In genomic region chr10:54800677-54801480, GRCh38 we compare ENCODE assay signal across 9 cellular contexts. TPM values are rescaled to one million over a fixed set of nuclear protein-coding genes. Genes with fewer than 3 reads are reported as not detected.
DNase-seq lines count a peak whose midpoint lies in the region; ATAC-seq, FAIRE-seq and TF ChIP-seq lines count a peak whose summit lies in the region.
"Had no signal": no experiment of that assay in that cellular context is flagged by ENCODE, and none has a peak within 500 bp of the region (broad histone marks: within the 10 kb centered on the region; RNA-seq: fewer than 3 reads in every experiment).

PCDH15 (minus strand) TSS chr10:54801231; CDS start chr10:54664262, 136,969 bp downstream.

- no peak within 1 kb of the TSS for H3K9ac ChIP-seq in neural cell (ENCODE audit: low read length)

- peaks cover 4 to 44% (median 16%) of the 10 kb centered on the region in 6 donors for H3K9me3 Mint-ChIP-seq in immature natural killer cell
- H3K9me3 Mint-ChIP-seq in CD8-positive, alpha-beta T cell, result peaks cover 9% of the 10 kb centered on the region

- peak; percentile 45 for TF ChIP-seq EP300 in neural cell (conservative IDR thresholded peaks at IDR 0.05; ENCODE audit: poor library complexity, severe bottlenecking)

- no peak for ATAC-seq in GM21526 (IDR thresholded peaks at IDR 0.05; ENCODE audit: low FRiP score, unreplicated experiment)
- ATAC-seq in CD8-positive, alpha-beta T cell, result no peak

- DNase-seq in GM12891 (ENCODE audit: insufficient read length, low spot score), result no peak
- peak; percentile 14 for DNase-seq in NCI-H446 treated with DMSO at 0.1 percent for 48 hours (lab: John Stamatoyannopoulos, UW)
- DNase-seq in dorsolateral prefrontal cortex, result peak in 8 of 10 donors; percentile 3 to 50 (median 44)
- no peak for DNase-seq in stimulated activated naive CD4-positive, alpha-beta T cell (lab: John Stamatoyannopoulos, UW)
- DNase-seq in immature natural killer cell, result no peak
- no peak for DNase-seq in CD8-positive, alpha-beta T cell

- peaks cover 0 to 2% (median 0%) of the 10 kb centered on the region in 3 donors for H3K27me3 Mint-ChIP-seq in immature natural killer cell (ENCODE audit: low read depth in 3 of 3)
- no peaks in the 10 kb centered on the region for H3K27me3 Mint-ChIP-seq in CD8-positive, alpha-beta T cell (ENCODE audit: low read depth)

- no peaks in the 10 kb centered on the region for H4K20me1 ChIP-seq in neural cell (ENCODE audit: insufficient read depth)

- no peaks in the 10 kb centered on the region for H3K9me2 ChIP-seq in neural cell (ENCODE audit: insufficient read depth, low read length)

- H3K27ac ChIP-seq in dorsolateral prefrontal cortex (no peak within 1 kb of the TSS), neural cell (ENCODE audit: low read length) (no peak within 1 kb of the TSS)
- no peak within 1 kb of the TSS for H3K27ac ChIP-seq in CD8-positive, alpha-beta T cell (ENCODE audit: low read depth, low read length)

- no peak within 1 kb of the TSS for H2AFZ ChIP-seq in neural cell (ENCODE audit: low read depth, low read length)

- peak within 1 kb of the TSS; percentile 38 for H3K4me2 ChIP-seq in neural cell (ENCODE audit: low read length)

- POLR2A ChIA-PET in CD8-positive, alpha-beta T cell (lab: Charles Lee), result no interaction called here

- CTCF ChIA-PET in CD8-positive, alpha-beta T cell (lab: Charles Lee), result no interaction called here

- intact Hi-C loops in dorsolateral prefrontal cortex (cut with DNase I), result no loop called here
- intact Hi-C loops in CD8-positive, alpha-beta T cell (cut with DNase I, micrococcal nuclease), result no loop called here

- H3K4me3 Mint-ChIP-seq in immature natural killer cell, result no peak within 1 kb of the TSS
- H3K4me3 Mint-ChIP-seq in CD8-positive, alpha-beta T cell, result no peak within 1 kb of the TSS

- H3K36me3 Mint-ChIP-seq in immature natural killer cell, result no peaks in the 10 kb centered on the region
- no peaks in the 10 kb centered on the region for H3K36me3 Mint-ChIP-seq in CD8-positive, alpha-beta T cell

- H3K9me3 ChIP-seq in neural cell (ENCODE audit: low read length), result no peaks in the 10 kb centered on the region
- no peaks in the 10 kb centered on the region for H3K9me3 ChIP-seq in CD8-positive, alpha-beta T cell (ENCODE audit: low read length)

- H3K4me1 ChIP-seq in CD8-positive, alpha-beta T cell (ENCODE audit: insufficient read depth, low read length), result no peaks in the 10 kb centered on the region

- H3K27me3 ChIP-seq in dorsolateral prefrontal cortex, result peaks cover 0 to 6% (median 0%) of the 10 kb centered on the region in 45 donors
- no peaks in the 10 kb centered on the region for H3K27me3 ChIP-seq in neural cell (ENCODE audit: insufficient read depth, low read depth, low read length)
- H3K27me3 ChIP-seq in CD8-positive, alpha-beta T cell (ENCODE audit: insufficient read depth, low read length), result no peaks in the 10 kb centered on the region

- H3K27ac Mint-ChIP-seq in immature natural killer cell, result no peak within 1 kb of the TSS
- H3K27ac Mint-ChIP-seq in CD8-positive, alpha-beta T cell, result no peak within 1 kb of the TSS

- no peak for TF ChIP-seq POLR2A in GM12891 (IDR thresholded peaks at IDR 0.05; ENCODE audit: low read depth, low read length)

- H3K4me3 ChIP-seq in dorsolateral prefrontal cortex, result peak within 1 kb of the TSS in 48 of 59 donors; percentile 1 to 56 (median 30)
- H3K4me3 ChIP-seq in neural cell (ENCODE audit: low read length), result peak within 1 kb of the TSS; percentile 36
- H3K4me3 ChIP-seq in CD8-positive, alpha-beta T cell (ENCODE audit: low read depth, low read length), result no peak within 1 kb of the TSS

- no peaks in the 10 kb centered on the region for H3K36me3 ChIP-seq in neural cell (ENCODE audit: insufficient read depth, low read length)
- no peaks in the 10 kb centered on the region for H3K36me3 ChIP-seq in CD8-positive, alpha-beta T cell (ENCODE audit: insufficient read depth, low read length)

- TF ChIP-seq CTCF in dorsolateral prefrontal cortex (IDR thresholded peaks at IDR 0.05 in 54 of 56, conservative IDR thresholded peaks at IDR 0.05 in 2 of 56; ENCODE audit: low read depth in 1 of 56, partially characterized antibody in 56 of 56), result peak in 52 of 56 donors; percentile 23 to 69 (median 48)
- TF ChIP-seq CTCF in neural cell (IDR thresholded peaks at IDR 0.05; ENCODE audit: poor library complexity, severe bottlenecking), result peak; percentile 83
- TF ChIP-seq CTCF in CD8-positive, alpha-beta T cell (IDR thresholded peaks at IDR 0.05), result no peak

- TF ChIP-seq RAD21 in neural cell (conservative IDR thresholded peaks at IDR 0.05), result peak; percentile 76

- H3K79me2 ChIP-seq in neural cell (replicated peaks; ENCODE audit: insufficient read depth, low read length), result no peaks in the 10 kb centered on the region

- peak; percentile 86 for FAIRE-seq in GM12891 (lab: Jason Lieb, UNC)

- H3F3A ChIP-seq in neural cell (ENCODE audit: insufficient read depth, low read length, poor library complexity, severe bottlenecking), result no peaks in the 10 kb centered on the region

- H3K4me1 Mint-ChIP-seq in immature natural killer cell, result no peaks in the 10 kb centered on the region
- H3K4me1 Mint-ChIP-seq in CD8-positive, alpha-beta T cell (ENCODE audit: low read depth), result no peaks in the 10 kb centered on the region

TF ChIP-seq in GM12891, 5 proteins besides CTCF, POLR2A, EP300 and RAD21:
- TF ChIP-seq SPI1 (IDR thresholded peaks at IDR 0.05; ENCODE audit: low read depth, low read length), result no peak
- TF ChIP-seq PAX5 (IDR thresholded peaks at IDR 0.05; ENCODE audit: insufficient read depth, low read length, severe bottlenecking), result no peak
- no peak for TF ChIP-seq POLR2AphosphoS5 (IDR thresholded peaks at IDR 0.05; ENCODE audit: low read depth, low read length)
- TF ChIP-seq TAF1 (IDR thresholded peaks at IDR 0.05; ENCODE audit: low read depth, low read length), result no peak
- no peak for TF ChIP-seq POU2F2 (IDR thresholded peaks at IDR 0.05; ENCODE audit: low read depth, low read length)

TF ChIP-seq in neural cell, 6 proteins besides CTCF, POLR2A, EP300 and RAD21:
- no peak for TF ChIP-seq TAF1 (IDR thresholded peaks at IDR 0.05; ENCODE audit: low read depth)
- TF ChIP-seq SMC3 (conservative IDR thresholded peaks at IDR 0.05; ENCODE audit: poor library complexity), result peak; percentile 77
- TF ChIP-seq MXI1 (conservative IDR thresholded peaks at IDR 0.05; ENCODE audit: poor library complexity, severe bottlenecking), result no peak
- peak; percentile 65 for TF ChIP-seq POLR2AphosphoS5 (IDR thresholded peaks at IDR 0.05)
- no peak for TF ChIP-seq REST (IDR thresholded peaks at IDR 0.05; ENCODE audit: borderline replicate concordance)
- TF ChIP-seq EZH2 (IDR thresholded peaks at IDR 0.05; ENCODE audit: borderline replicate concordance, insufficient read depth, low read length, poor library complexity, severe bottlenecking), result no peak
TF ChIP-seq in neural cell: peak in this region for 2.

RNA-seq across cellular contexts. Expression of gene PCDH15, which starts in this region (rescaled TPM):
- 0.04 TPM for polyA plus RNA-seq in GM12891 (2012; ENCODE audit: low read depth, missing spikeins)
- total RNA-seq in dorsolateral prefrontal cortex, result 10 to 100 TPM in 95 of 120 experiments, 1 to 10 TPM in 25; 5.6 to 21.0 (median 12.1) TPM
- polyA plus RNA-seq in neural cell (1.2 and 1.6 TPM in 2 replicates), immature natural killer cell (not detected)
- 7.1 and 10.4 TPM in 2 replicates for polyA minus RNA-seq in neural cell
- total RNA-seq in CD8-positive, alpha-beta T cell, result not detected
- total RNA-seq: myocyte had no signal

Comparison
In these comparisons a context has a peak if more than half of its experiments do, and no peak if none do; other contexts are left out.
1. RNA of gene PCDH15 (total RNA-seq): 5.6 to 21.0 TPM in dorsolateral prefrontal cortex; not detected in CD8-positive, alpha-beta T cell; every median in the first group is over 4 times any median in the second.
2. DNase-seq: peak in NCI-H446 treated with DMSO at 0.1 percent for 48 hours (single experiment) and dorsolateral prefrontal cortex (8 of 10); none in GM12891 (single experiment), stimulated activated naive CD4-positive, alpha-beta T cell (0 of 6), immature natural killer cell (0 of 3) and CD8-positive, alpha-beta T cell (0 of 7).